7 cellular contexts compared by ENCODE assay signal in the genomic region with DNA sequence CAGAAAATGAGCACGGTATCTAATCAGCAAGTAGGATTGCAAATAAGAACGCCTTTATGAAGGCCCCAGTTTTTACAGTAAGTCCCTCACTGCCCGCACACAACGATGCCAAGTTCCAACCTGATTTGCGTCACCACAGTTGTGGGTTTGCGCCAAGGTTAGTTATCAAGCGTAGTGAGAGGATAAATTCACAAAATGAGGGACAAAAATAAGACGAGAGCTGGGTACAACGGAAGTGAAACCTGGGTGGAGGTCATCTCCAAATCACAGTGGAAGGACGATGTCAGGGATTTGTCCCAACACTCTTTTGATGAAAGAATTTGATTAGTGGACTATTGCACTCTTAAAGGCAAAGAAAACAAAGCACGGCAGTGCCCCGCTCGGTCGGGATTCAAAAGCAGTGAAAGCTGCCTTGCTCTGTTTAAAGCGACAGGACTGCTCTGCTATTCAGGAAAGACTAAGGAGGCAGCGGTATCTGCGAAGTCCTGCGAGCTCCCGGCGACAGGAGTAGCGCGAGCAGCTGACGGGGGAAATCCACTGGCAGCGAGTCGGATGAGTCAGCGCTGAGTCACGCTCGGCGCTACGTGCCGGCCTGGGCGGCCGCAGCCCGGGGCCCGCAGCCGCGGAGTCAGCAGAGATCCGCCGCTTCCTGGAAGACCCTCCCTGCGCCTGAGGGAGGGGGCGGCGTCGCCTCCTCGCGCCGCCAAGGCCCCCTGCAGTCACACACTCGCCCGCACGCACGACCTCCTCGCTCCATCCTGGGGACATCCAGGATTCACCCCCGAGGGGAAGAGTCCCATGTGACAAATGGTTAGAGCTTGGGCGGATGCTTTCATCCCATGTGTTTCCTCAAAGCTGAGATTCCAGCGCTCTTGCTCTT.
DNase-seq lines count a peak whose midpoint lies in the region; ATAC-seq, FAIRE-seq and TF ChIP-seq lines count a peak whose summit lies in the region.

No MANE protein-coding gene starts in this region.

- FAIRE-seq in TTC549 (lab: Jason Lieb, UNC) = peak; percentile 76

- H3K27ac ChIP-seq in body of pancreas (peak overlapping the region; percentile 71 to 95 (median 84)), sigmoid colon (peak overlapping the region; percentile 87 to 95 (median 88))

- TF ChIP-seq EP300 in sigmoid colon (IDR thresholded peaks at IDR 0.05) = peak in 2 of 4 donors; percentile 50 to 70

- H3K4me3 ChIP-seq in body of pancreas (no peak overlapping the region), sigmoid colon (peak overlapping the region; percentile 35 to 61 (median 58))

- H3K4me1 ChIP-seq in body of pancreas (peaks cover 20% of the 10 kb centered on the region), sigmoid colon (peaks cover 0 to 41% (median 21%) of the 10 kb centered on the region in 4 donors)

- intact Hi-C loops in body of pancreas (cut with DNase I) (no loop called here), sigmoid colon (cut with DNase I) (loop anchor here (1.0 to 5.0 kb wide), 2 partner anchors 100 to 178 kb away; no protein-coding TSS in a partner anchor)

- peak; percentile 93 for ATAC-seq in GM18502 (IDR thresholded peaks at IDR 0.05; ENCODE audit: poor library complexity, unreplicated experiment)
- peak; percentile 95 for ATAC-seq in HG02885 (IDR thresholded peaks at IDR 0.05; ENCODE audit: poor library complexity, unreplicated experiment)
- ATAC-seq in body of pancreas = peak; percentile 97

- H3K9me3 ChIP-seq in body of pancreas (no peaks in the 10 kb centered on the region), sigmoid colon (no peaks in the 10 kb centered on the region)

- TF ChIP-seq POLR2A in body of pancreas (IDR thresholded peaks at IDR 0.05) (peak; percentile 43 to 86 (median 84)), sigmoid colon (IDR thresholded peaks at IDR 0.05) (peak; percentile 52 to 62)

- TF ChIP-seq CTCF in body of pancreas (IDR thresholded peaks at IDR 0.05) = peak in 1 of 7 experiments; percentile 3
- TF ChIP-seq CTCF in sigmoid colon (IDR thresholded peaks at IDR 0.05) = no peak

- no peaks in the 10 kb centered on the region for H3K36me3 ChIP-seq in body of pancreas (replicated peaks in 1 of 2; ENCODE audit: insufficient read depth in 1 of 2, low read depth in 2 of 2)
- H3K36me3 ChIP-seq in sigmoid colon = no peaks in the 10 kb centered on the region

- DNase-seq in NCI-H1694 treated with DMSO at 0.1 percent for 48 hours (lab: John Stamatoyannopoulos, UW) (peak; percentile 53), body of pancreas (peak; percentile 91 to 94 (median 92)), iPS DF 4.7 (ENCODE audit: extremely low read depth, low spot score) (peak; percentile 66), sigmoid colon (peak; percentile 97)

- WGBS in body of pancreas, 2 donors = 0% methylated on average over 53 of the region's 54 CpGs
- 0% methylated on average over 54 of the region's 54 CpGs for WGBS in sigmoid colon, 2 donors

- H3K27me3 ChIP-seq in body of pancreas (no peaks in the 10 kb centered on the region), sigmoid colon (no peaks in the 10 kb centered on the region)

Comparison
In these comparisons a context has a peak if more than half of its experiments do, and no peak if none do; other contexts are left out.
1. H3K4me3 ChIP-seq: peak in sigmoid colon (4 of 4); none in body of pancreas (0 of 2).
2. Peak in every context shown above with its lines, with median percentiles within 50 percentile points of each other: ATAC-seq and DNase-seq.